ENCODE assay signal across 17 cellular contexts in the genomic region with DNA sequence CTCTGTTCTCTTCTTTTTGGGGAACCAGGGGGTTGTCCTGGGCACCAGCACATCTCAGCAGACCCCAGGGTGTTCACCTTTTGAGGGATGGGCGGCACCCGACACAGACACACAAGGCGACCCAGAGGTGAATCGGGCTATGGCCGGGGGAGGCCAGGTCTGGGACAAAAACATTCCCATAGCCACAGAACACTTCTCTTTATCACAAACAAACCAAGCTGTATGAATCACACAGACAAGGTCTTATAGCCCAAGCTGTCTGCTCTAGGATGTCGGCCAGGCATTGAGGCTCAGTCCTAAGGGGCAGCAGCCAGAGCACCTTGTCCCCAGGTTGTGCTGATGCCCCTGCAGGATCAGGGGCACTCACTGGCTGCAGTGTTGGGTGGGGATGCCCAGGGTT. TPM values are rescaled to one million over a fixed set of nuclear protein-coding genes. Genes with fewer than 3 reads are reported as not detected.
DNase-seq lines count a peak whose midpoint lies in the region; ATAC-seq and TF ChIP-seq lines count a peak whose summit lies in the region.
"Had no signal": no experiment of that assay in that cellular context is flagged by ENCODE, and none has a peak within 500 bp of the region (broad histone marks: within the 10 kb centered on the region; RNA-seq: fewer than 3 reads in every experiment).

No MANE protein-coding gene starts in this region.

- peak overlapping the region; percentile 23 to 93 for H3K27ac Mint-ChIP-seq in activated naive CD4-positive, alpha-beta T cell treated with anti-CD3 and anti-CD28 coated beads, Interleukin-2, amount 50 U/mL, for 72 hours
- peak overlapping the region; percentile 79 for H3K27ac Mint-ChIP-seq in stimulated activated effector memory CD8-positive, alpha-beta T cell treated with anti-CD3 and anti-CD28 coated beads, Interleukin-12 subunit alpha, Interleukin-12 subunit beta, amount 100 ng/mL, for 72 hours
- H3K27ac Mint-ChIP-seq: B cell; CD8-positive, alpha-beta T cell had no signal

- H3K4me3 Mint-ChIP-seq in stimulated activated effector memory CD8-positive, alpha-beta T cell treated with anti-CD3 and anti-CD28 coated beads, Interleukin-12 subunit alpha, Interleukin-12 subunit beta, amount 100 ng/mL, for 72 hours = no peak overlapping the region
- H3K4me3 Mint-ChIP-seq: B cell; CD8-positive, alpha-beta T cell had no signal

- H3K4me3 ChIP-seq in right lobe of liver = no peak overlapping the region
- H3K4me3 ChIP-seq: BLaER1 treated with 17β-estradiol and CSF1 and Interleukin-3, amounts not matched to agents 10 nM and 100 nM; HAP-1 had no signal

- no peak for ATAC-seq in activated naive CD4-positive, alpha-beta T cell treated with anti-CD3 and anti-CD28 coated beads, Interleukin-2, amount 50 U/mL, for 72 hours
- ATAC-seq in stimulated activated effector memory CD8-positive, alpha-beta T cell treated with anti-CD3 and anti-CD28 coated beads, Interleukin-12 subunit alpha, Interleukin-12 subunit beta, amount 100 ng/mL, for 72 hours = no peak
- ATAC-seq in right lobe of liver = no peak
- ATAC-seq: CD8-positive, alpha-beta T cell; HepG2 had no signal

- 100% methylated on average over 5 of the region's 6 CpGs for WGBS in right lobe of liver (ENCODE audit: insufficient coverage, low coverage, low lambda C conversion rate, missing lambda C conversion rate)

- intact Hi-C loops in right lobe of liver (cut with DNase I) = loop anchor here in 1 of 2 donors (10.0 kb wide), 1 partner anchor 163 kb away; no protein-coding TSS in a partner anchor

- no peaks in the 10 kb centered on the region for H3K27me3 ChIP-seq in right lobe of liver
- H3K27me3 ChIP-seq: BLaER1 treated with 17β-estradiol and CSF1 and Interleukin-3, amounts not matched to agents 10 nM and 100 nM had no signal

- no peak for TF ChIP-seq CTCF in right lobe of liver (IDR thresholded peaks at IDR 0.05)

- H3K36me3 ChIP-seq in right lobe of liver = peaks cover 4 to 85% (median 39%) of the 10 kb centered on the region in 4 donors

- no peak overlapping the region for H3K27ac ChIP-seq in right lobe of liver
- H3K27ac ChIP-seq: BLaER1 treated with 17β-estradiol and CSF1 and Interleukin-3, amounts not matched to agents 10 nM and 100 nM had no signal

- H3K36me3 Mint-ChIP-seq in activated naive CD4-positive, alpha-beta T cell treated with anti-CD3 and anti-CD28 coated beads, Interleukin-2, amount 50 U/mL, for 72 hours = peaks cover 4 to 5% of the 10 kb centered on the region in 2 donors
- peaks cover 88% of the 10 kb centered on the region for H3K36me3 Mint-ChIP-seq in stimulated activated effector memory CD8-positive, alpha-beta T cell treated with anti-CD3 and anti-CD28 coated beads, Interleukin-12 subunit alpha, Interleukin-12 subunit beta, amount 100 ng/mL, for 72 hours

- H3K9me3 ChIP-seq in right lobe of liver = no peaks in the 10 kb centered on the region
- H3K9me3 ChIP-seq: BLaER1 treated with 17β-estradiol and CSF1 and Interleukin-3, amounts not matched to agents 10 nM and 100 nM; HAP-1 had no signal

- no peaks in the 10 kb centered on the region for H3K4me1 Mint-ChIP-seq in stimulated activated effector memory CD8-positive, alpha-beta T cell treated with anti-CD3 and anti-CD28 coated beads, Interleukin-12 subunit alpha, Interleukin-12 subunit beta, amount 100 ng/mL, for 72 hours
- H3K4me1 Mint-ChIP-seq: B cell had no signal

- H3K9me3 Mint-ChIP-seq in activated naive CD4-positive, alpha-beta T cell treated with anti-CD3 and anti-CD28 coated beads, Interleukin-2, amount 50 U/mL, for 72 hours = no peaks in the 10 kb centered on the region
- no peaks in the 10 kb centered on the region for H3K9me3 Mint-ChIP-seq in stimulated activated effector memory CD8-positive, alpha-beta T cell treated with anti-CD3 and anti-CD28 coated beads, Interleukin-12 subunit alpha, Interleukin-12 subunit beta, amount 100 ng/mL, for 72 hours
- H3K9me3 Mint-ChIP-seq: CD8-positive, alpha-beta T cell had no signal

- TF ChIP-seq POLR2A in right lobe of liver (IDR thresholded peaks at IDR 0.05) = no peak

- no peak for DNase-seq in activated naive CD4-positive, alpha-beta T cell treated with anti-CD3 and anti-CD28 coated beads, Interleukin-2, amount 50 U/mL, for 72 hours (ENCODE audit: low spot score in 2 of 2)
- DNase-seq in activated naive CD4-positive, alpha-beta T cell treated with Interleukin-2 at 50 U/mL for 16 hours = no peak
- DNase-seq in astrocyte of the hippocampus (ENCODE audit: low read depth, low spot score) (peak; percentile 19), iris pigment epithelial cell (ENCODE audit: low read depth) (peak; percentile 17), right lobe of liver (no peak), SW480 (ENCODE audit: low spot score) (no peak)
- no peak for DNase-seq in stimulated activated effector memory CD8-positive, alpha-beta T cell treated with anti-CD3 and anti-CD28 coated beads, Interleukin-12 subunit alpha, Interleukin-12 subunit beta, amount 100 ng/mL, for 72 hours (ENCODE audit: low spot score in 2 of 2)
- DNase-seq in activated CD4-positive, CD25-positive, alpha-beta regulatory T cell treated with anti-CD3 and anti-CD28 coated beads, Interleukin-2, amount 50 U/mL, for 72 hours = no peak
- DNase-seq: 8988T; Calu3; CD8-positive, alpha-beta T cell; DMS79 treated with DMSO at 0.1 percent for 48 hours; GF-D8 had no signal

- no peaks in the 10 kb centered on the region for H3K4me1 ChIP-seq in right lobe of liver
- H3K4me1 ChIP-seq: BLaER1 treated with 17β-estradiol and CSF1 and Interleukin-3, amounts not matched to agents 10 nM and 100 nM; HAP-1 had no signal

RNA-seq across cellular contexts. Expression of a gene that starts 26.8 kb away (rescaled TPM):
- 10 to 100 TPM; 36.0 to 62.2 TPM for total RNA-seq in activated naive CD4-positive, alpha-beta T cell treated with anti-CD3 and anti-CD28 coated beads, Interleukin-2, amount 50 U/mL, for 72 hours
- total RNA-seq in right lobe of liver = 10 to 100 TPM; 10.4 to 30.4 (median 19.3) TPM

RNA-seq across cellular contexts. Expression of a gene that starts 27.1 kb away (rescaled TPM):
- total RNA-seq in activated naive CD4-positive, alpha-beta T cell treated with anti-CD3 and anti-CD28 coated beads, Interleukin-2, amount 50 U/mL, for 72 hours = 10 to 100 TPM; 55.1 to 55.4 TPM
- 10 to 100 TPM; 19.7 to 25.9 (median 23.6) TPM for total RNA-seq in right lobe of liver

RNA-seq across cellular contexts. Expression of a gene that starts 58.1 kb away (rescaled TPM):
- 100 to 1,000 TPM; 122 to 134 TPM for total RNA-seq in activated naive CD4-positive, alpha-beta T cell treated with anti-CD3 and anti-CD28 coated beads, Interleukin-2, amount 50 U/mL, for 72 hours
- total RNA-seq in right lobe of liver = 10 to 100 TPM; 23.9 to 59.6 (median 39.2) TPM

Comparison
In these comparisons a context has a peak if more than half of its experiments do, and no peak if none do; other contexts are left out.
1. DNase-seq: peak in astrocyte of the hippocampus (single experiment) and iris pigment epithelial cell (single experiment); none in activated naive CD4-positive, alpha-beta T cell treated with anti-CD3 and anti-CD28 coated beads, Interleukin-2, amount 50 U/mL, for 72 hours (0 of 2), activated naive CD4-positive, alpha-beta T cell treated with Interleukin-2 at 50 U/mL for 16 hours (single experiment), stimulated activated effector memory CD8-positive, alpha-beta T cell treated with anti-CD3 and anti-CD28 coated beads, Interleukin-12 subunit alpha, Interleukin-12 subunit beta, amount 100 ng/mL, for 72 hours (0 of 2), right lobe of liver (0 of 3), activated CD4-positive, CD25-positive, alpha-beta regulatory T cell treated with anti-CD3 and anti-CD28 coated beads, Interleukin-2, amount 50 U/mL, for 72 hours (single experiment) and SW480 (single experiment).